Comparison of ENCODE assay signal across 1 cellular context in the genomic region with DNA sequence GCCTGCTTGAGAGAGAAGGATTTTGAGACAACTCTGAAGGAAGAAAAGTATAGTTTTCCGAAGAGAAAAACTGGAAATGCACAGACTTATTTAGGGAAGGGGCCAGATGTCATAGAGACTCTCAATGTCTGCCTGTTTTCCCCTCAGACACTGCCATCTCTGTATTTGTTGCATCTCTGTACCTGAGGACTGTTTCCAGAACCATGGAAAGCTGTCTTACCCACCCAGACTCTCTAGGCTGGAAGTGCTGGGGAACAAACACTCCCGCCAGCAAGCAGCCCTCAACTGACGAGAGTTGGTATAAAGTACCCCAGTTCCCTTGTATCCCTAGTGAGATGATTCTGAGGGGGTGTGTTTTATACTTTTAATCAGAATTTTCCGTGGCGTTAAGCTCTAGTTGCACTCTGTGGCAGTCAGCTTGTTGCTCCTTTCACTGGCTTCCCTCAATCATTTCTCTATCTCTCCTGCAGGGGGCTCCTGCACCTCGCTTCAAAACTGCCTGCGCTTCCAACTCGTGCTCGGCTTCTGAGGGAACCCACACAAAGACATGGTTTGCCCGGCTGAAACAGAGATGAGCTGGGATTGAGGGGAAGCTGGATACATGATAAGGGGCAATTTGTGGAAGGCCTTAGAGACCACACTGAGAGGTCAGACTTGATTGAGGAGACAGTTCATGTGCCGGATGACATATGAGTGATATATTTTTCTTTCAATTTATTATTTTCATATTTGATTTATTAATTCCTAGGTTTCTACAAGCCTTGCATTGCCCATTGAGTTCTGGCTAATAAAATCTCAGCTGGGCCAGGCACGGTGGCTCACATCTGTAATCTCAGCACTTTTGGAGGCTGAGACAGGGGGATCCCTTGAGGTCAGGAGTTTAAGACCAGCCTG.
TF ChIP-seq lines count a peak whose summit lies in the region.

No MANE protein-coding gene starts in this region.

TF ChIP-seq in HepG2, 621 proteins besides CTCF, POLR2A, EP300 and RAD21 (continued from another document):
- TF ChIP-seq STAG1 (CRISPR knock-in tag; IDR thresholded peaks at IDR 0.05) = peak; percentile 73
- 0 out of 2 replicates have a peak, but pooled peaks have one; percentile 17 for TF ChIP-seq MIXL1 (CRISPR knock-in tag; IDR thresholded peaks at IDR 0.05)
- TF ChIP-seq XRCC5 (optimal IDR thresholded peaks at IDR 0.05; ENCODE audit: low read length) = peak; percentile 53
- TF ChIP-seq RERE (CRISPR knock-in tag; IDR thresholded peaks at IDR 0.05; ENCODE audit: low read depth) = no peak
- no peak for TF ChIP-seq FLYWCH1 (CRISPR knock-in tag; IDR thresholded peaks at IDR 0.05)
- 0 out of 2 replicates have a peak, but pooled peaks have one; percentile 11 for TF ChIP-seq RXRB (CRISPR knock-in tag; IDR thresholded peaks at IDR 0.05; ENCODE audit: borderline replicate concordance)
- TF ChIP-seq ARNT2 (CRISPR knock-in tag; IDR thresholded peaks at IDR 0.05; ENCODE audit: low read depth) = no peak
- TF ChIP-seq HOXA7 (CRISPR knock-in tag; IDR thresholded peaks at IDR 0.05) = no peak
- TF ChIP-seq HMGXB4 (CRISPR knock-in tag; IDR thresholded peaks at IDR 0.05; ENCODE audit: borderline replicate concordance in 1 of 2, low read depth in 1 of 2) = peak in 1 of 2 experiments; percentile 25; a peak in 1 of 4 replicates
- TF ChIP-seq ZNF510 (CRISPR knock-in tag; IDR thresholded peaks at IDR 0.05; ENCODE audit: low read depth) = no peak
- TF ChIP-seq SCMH1 (CRISPR knock-in tag; IDR thresholded peaks at IDR 0.05; ENCODE audit: borderline replicate concordance) = no peak
- no peak for TF ChIP-seq GATA4 (IDR thresholded peaks at IDR 0.05; ENCODE audit: borderline replicate concordance, low read depth)
- 0 out of 2 replicates have a peak, but pooled peaks have one; percentile 17 for TF ChIP-seq MAX (IDR thresholded peaks at IDR 0.05)
- TF ChIP-seq, protein P1, sequence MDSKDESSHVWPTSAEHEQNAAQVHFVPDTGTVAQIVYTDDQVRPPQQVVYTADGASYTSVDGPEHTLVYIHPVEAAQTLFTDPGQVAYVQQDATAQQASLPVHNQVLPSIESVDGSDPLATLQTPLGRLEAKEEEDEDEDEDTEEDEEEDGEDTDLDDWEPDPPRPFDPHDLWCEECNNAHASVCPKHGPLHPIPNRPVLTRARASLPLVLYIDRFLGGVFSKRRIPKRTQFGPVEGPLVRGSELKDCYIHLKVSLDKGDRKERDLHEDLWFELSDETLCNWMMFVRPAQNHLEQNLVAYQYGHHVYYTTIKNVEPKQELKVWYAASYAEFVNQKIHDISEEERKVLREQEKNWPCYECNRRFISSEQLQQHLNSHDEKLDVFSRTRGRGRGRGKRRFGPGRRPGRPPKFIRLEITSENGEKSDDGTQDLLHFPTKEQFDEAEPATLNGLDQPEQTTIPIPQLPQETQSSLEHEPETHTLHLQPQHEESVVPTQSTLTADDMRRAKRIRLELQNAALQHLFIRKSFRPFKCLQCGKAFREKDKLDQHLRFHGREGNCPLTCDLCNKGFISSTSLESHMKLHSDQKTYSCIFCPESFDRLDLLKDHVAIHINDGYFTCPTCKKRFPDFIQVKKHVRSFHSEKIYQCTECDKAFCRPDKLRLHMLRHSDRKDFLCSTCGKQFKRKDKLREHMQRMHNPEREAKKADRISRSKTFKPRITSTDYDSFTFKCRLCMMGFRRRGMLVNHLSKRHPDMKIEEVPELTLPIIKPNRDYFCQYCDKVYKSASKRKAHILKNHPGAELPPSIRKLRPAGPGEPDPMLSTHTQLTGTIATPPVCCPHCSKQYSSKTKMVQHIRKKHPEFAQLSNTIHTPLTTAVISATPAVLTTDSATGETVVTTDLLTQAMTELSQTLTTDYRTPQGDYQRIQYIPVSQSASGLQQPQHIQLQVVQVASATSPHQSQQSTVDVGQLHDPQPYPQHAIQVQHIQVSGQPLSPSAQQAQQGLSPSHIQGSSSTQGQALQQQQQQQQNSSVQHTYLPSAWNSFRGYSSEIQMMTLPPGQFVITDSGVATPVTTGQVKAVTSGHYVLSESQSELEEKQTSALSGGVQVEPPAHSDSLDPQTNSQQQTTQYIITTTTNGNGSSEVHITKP (CRISPR knock-in tag; IDR thresholded peaks at IDR 0.05; ENCODE audit: low read depth) = no peak
- TF ChIP-seq PRDM4 (CRISPR knock-in tag; IDR thresholded peaks at IDR 0.05; ENCODE audit: borderline replicate concordance) = no peak
- no peak for TF ChIP-seq ZBTB42 (CRISPR knock-in tag; IDR thresholded peaks at IDR 0.05)
- peak; percentile 64; the same call in 1 of the 2 replicates for TF ChIP-seq SMC3 (IDR thresholded peaks at IDR 0.05; ENCODE audit: low read length)
- TF ChIP-seq SP2 (CRISPR knock-in tag; IDR thresholded peaks at IDR 0.05) = no peak
- TF ChIP-seq, protein P2, sequence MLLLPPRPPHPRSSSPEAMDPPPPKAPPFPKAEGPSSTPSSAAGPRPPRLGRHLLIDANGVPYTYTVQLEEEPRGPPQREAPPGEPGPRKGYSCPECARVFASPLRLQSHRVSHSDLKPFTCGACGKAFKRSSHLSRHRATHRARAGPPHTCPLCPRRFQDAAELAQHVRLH (CRISPR knock-in tag; IDR thresholded peaks at IDR 0.05; ENCODE audit: borderline replicate concordance, low read depth) = 0 out of 2 replicates have a peak, but pooled peaks have one; percentile 27
- TF ChIP-seq MYC (CRISPR knock-in tag; IDR thresholded peaks at IDR 0.05; ENCODE audit: borderline replicate concordance) = peak; percentile 23; the same call in 1 of the 2 replicates
- TF ChIP-seq, protein P3, sequence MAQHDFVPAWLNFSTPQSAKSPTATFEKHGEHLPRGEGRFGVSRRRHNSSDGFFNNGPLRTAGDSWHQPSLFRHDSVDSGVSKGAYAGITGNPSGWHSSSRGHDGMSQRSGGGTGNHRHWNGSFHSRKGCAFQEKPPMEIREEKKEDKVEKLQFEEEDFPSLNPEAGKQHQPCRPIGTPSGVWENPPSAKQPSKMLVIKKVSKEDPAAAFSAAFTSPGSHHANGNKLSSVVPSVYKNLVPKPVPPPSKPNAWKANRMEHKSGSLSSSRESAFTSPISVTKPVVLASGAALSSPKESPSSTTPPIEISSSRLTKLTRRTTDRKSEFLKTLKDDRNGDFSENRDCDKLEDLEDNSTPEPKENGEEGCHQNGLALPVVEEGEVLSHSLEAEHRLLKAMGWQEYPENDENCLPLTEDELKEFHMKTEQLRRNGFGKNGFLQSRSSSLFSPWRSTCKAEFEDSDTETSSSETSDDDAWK (CRISPR knock-in tag; IDR thresholded peaks at IDR 0.05) = no peak
- TF ChIP-seq KDM5B (CRISPR knock-in tag; IDR thresholded peaks at IDR 0.05; ENCODE audit: borderline replicate concordance) = no peak
